8 cellular contexts compared by ENCODE assay signal in the genomic region with DNA sequence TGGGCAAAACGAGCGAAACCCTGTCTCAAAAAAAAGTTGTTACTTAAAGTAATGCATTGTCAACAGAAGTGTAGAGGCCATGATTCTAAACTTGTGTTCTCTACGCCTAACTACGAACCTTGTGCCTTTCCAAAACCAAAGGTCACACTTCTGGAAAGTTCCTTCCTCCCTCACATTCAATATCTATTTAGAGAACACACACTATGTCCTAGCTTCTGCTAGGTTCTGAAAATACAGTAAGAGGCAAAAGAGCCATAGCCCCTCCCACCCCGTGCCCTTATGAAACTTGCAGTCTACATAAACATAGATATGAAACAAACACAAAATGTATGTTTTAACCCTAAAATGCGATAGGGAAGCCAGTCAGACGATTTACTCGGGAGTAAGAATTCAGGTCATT. TPM values are rescaled to one million over a fixed set of nuclear protein-coding genes. Genes with fewer than 3 reads are reported as not detected.
DNase-seq lines count a peak whose midpoint lies in the region; ATAC-seq and TF ChIP-seq lines count a peak whose summit lies in the region.

No MANE protein-coding gene starts in this region.

- no peaks in the 10 kb centered on the region for H3K36me3 ChIP-seq in BE2C
- no peaks in the 10 kb centered on the region for H3K36me3 ChIP-seq in HCT116 (ENCODE audit: control insufficient read depth in 1 of 2, insufficient read depth in 2 of 2, low read length in 2 of 2)
- H3K36me3 ChIP-seq in iPS-15b (ENCODE audit: control insufficient read depth, insufficient read depth, low read length) = no peaks in the 10 kb centered on the region
- no peaks in the 10 kb centered on the region for H3K36me3 ChIP-seq in stomach

- no peak for ATAC-seq in HCT116

- no peaks in the 10 kb centered on the region for H3K79me2 ChIP-seq in HCT116 (ENCODE audit: insufficient read depth, low read length)

- DNase-seq in BE2C (no peak), HCT116 (ENCODE audit: low read depth, low spot score) (no peak), stomach (no peak), NCI-H1930 (lab: John Stamatoyannopoulos, UW) (no peak), dedifferentiated amniotic fluid mesenchymal stem cell (ENCODE audit: extremely low spot score) (no peak), NK-92 (lab: John Stamatoyannopoulos, UW; ENCODE audit: unreplicated experiment) (no peak)
- no peak for DNase-seq in activated T-helper 1 cell treated with anti-CD3 and anti-CD28 coated beads, Interleukin-12 subunit alpha, Interleukin-12 subunit beta, Interleukin-2, Interleukin-4 antibody, amounts not matched to agents 30 ng/mL and 10 ng/mL and 1 ng/mL, durations not matched to agents 14 hours and 24 hours and 36 hours (ENCODE audit: low spot score)

- no peak for TF ChIP-seq RAD21 in HCT116 (IDR thresholded peaks at IDR 0.05; ENCODE audit: low read depth)

- H3K4me1 ChIP-seq in BE2C (no peaks in the 10 kb centered on the region), HCT116 (ENCODE audit: control insufficient read depth in 1 of 2, insufficient read depth in 2 of 2, low read length in 2 of 2) (peaks cover 0 to 8% of the 10 kb centered on the region in 2 experiments; a peak in 2 of 4 replicates), iPS-15b (ENCODE audit: control insufficient read depth, insufficient read depth, low read length) (no peaks in the 10 kb centered on the region), stomach (peaks cover 13 to 27% (median 22%) of the 10 kb centered on the region in 4 donors)

- intact Hi-C loops in HCT116 (cut with micrococcal nuclease) (no loop called here), stomach (cut with DNase I; ENCODE audit: low total_unique reads) (loop anchor here (5.0 kb wide), 1 partner anchor 512 kb away; no protein-coding TSS in a partner anchor)
- intact Hi-C loops in activated T-helper 1 cell treated with anti-CD3 and anti-CD28 coated beads, Interleukin-12 subunit alpha, Interleukin-12 subunit beta, Interleukin-2, Interleukin-4 antibody, amounts not matched to agents 30 ng/mL and 10 ng/mL and 1 ng/mL, durations not matched to agents 14 hours and 24 hours and 36 hours (cut with micrococcal nuclease) = loop anchor here (1.0 to 10.0 kb wide), 8 partner anchors 36 to 1435 kb away; a partner anchor contains a TSS

- H3K4me3 ChIP-seq in BE2C (ENCODE audit: low read depth, low read length) = peak overlapping the region; percentile 60
- H3K4me3 ChIP-seq in HCT116 (replicated peaks in 1 of 2; ENCODE audit: low read depth in 1 of 2, low read length in 2 of 2) = no peak overlapping the region
- H3K4me3 ChIP-seq in iPS-15b (ENCODE audit: low read depth, low read length) = peak overlapping the region; percentile 64
- peak overlapping the region; percentile 63 to 85 (median 71) for H3K4me3 ChIP-seq in stomach

- no peak for TF ChIP-seq POLR2A in HCT116 (IDR thresholded peaks at IDR 0.05; ENCODE audit: borderline replicate concordance, extremely low read depth, insufficient read depth, insufficient read length)
- no peak for TF ChIP-seq POLR2A in stomach (IDR thresholded peaks at IDR 0.05)

- H4K20me1 ChIP-seq in HCT116 (ENCODE audit: insufficient read depth) = no peaks in the 10 kb centered on the region

- RAD21 ChIA-PET in HCT116 (lab: Charles Lee; ENCODE audit: low non-redundant PET in 1 of 2, low total read pairs in 2 of 2, uncharacterized antibody in 2 of 2, unreplicated experiment in 2 of 2) = interaction anchor here in 1 of 2 experiments (0.8 to 1.4 kb wide), 2 partner anchors 311 to 513 kb away, joined by 3 to 20 read pairs; no protein-coding TSS in a partner anchor

- TF ChIP-seq CTCF in BE2C (IDR thresholded peaks at IDR 0.05; ENCODE audit: low read depth, low read length) (no peak), HCT116 (IDR thresholded peaks at IDR 0.05 in 2 of 3, conservative IDR thresholded peaks at IDR 0.05 in 1 of 3; ENCODE audit: borderline replicate concordance in 1 of 3, insufficient read depth in 1 of 3, low read depth in 2 of 3, low read length in 2 of 3) (no peak), stomach (IDR thresholded peaks at IDR 0.05) (no peak)

- H3K27me3 ChIP-seq in BE2C (no peaks in the 10 kb centered on the region; the same call in 1 of the 2 replicates), HCT116 (ENCODE audit: insufficient read depth, low read length) (no peaks in the 10 kb centered on the region), iPS-15b (ENCODE audit: control insufficient read depth, insufficient read depth, low read length) (peaks cover 5% of the 10 kb centered on the region), stomach (no peaks in the 10 kb centered on the region)

- H3K27ac ChIP-seq in HCT116 (ENCODE audit: low read depth, low read length) (no peak overlapping the region), stomach (peak overlapping the region; percentile 78 to 89 (median 87))

- H3K9me3 ChIP-seq in BE2C = no peaks in the 10 kb centered on the region
- no peaks in the 10 kb centered on the region for H3K9me3 ChIP-seq in HCT116 (ENCODE audit: control insufficient read depth in 1 of 2, insufficient read depth in 1 of 2, low read depth in 1 of 2, low read length in 2 of 2)
- no peaks in the 10 kb centered on the region for H3K9me3 ChIP-seq in iPS-15b (ENCODE audit: control insufficient read depth, insufficient read depth, low read length)
- H3K9me3 ChIP-seq in stomach = no peaks in the 10 kb centered on the region

- H2AFZ ChIP-seq in HCT116 (ENCODE audit: low read depth, low read length, poor library complexity, severe bottlenecking) = no peak overlapping the region

- H3K9me3 Mint-ChIP-seq in activated T-helper 1 cell treated with anti-CD3 and anti-CD28 coated beads, Interleukin-12 subunit alpha, Interleukin-12 subunit beta, Interleukin-2, Interleukin-4 antibody, amounts not matched to agents 30 ng/mL and 10 ng/mL and 1 ng/mL, durations not matched to agents 14 hours and 24 hours and 36 hours = no peaks in the 10 kb centered on the region

- CTCF ChIA-PET in HCT116 (lab: Charles Lee) = interaction anchor here (1.4 to 5.5 kb wide), 6 partner anchors 11 to 687 kb away, joined by 5 to 110 read pairs (median 18); no protein-coding TSS in a partner anchor

- 25 to 33% (median 26%) methylated on average over 8 of the region's 8 CpGs for WGBS in stomach, 5 donors

- H3K9me2 ChIP-seq in HCT116 (ENCODE audit: insufficient read depth) = no peaks in the 10 kb centered on the region

- H3K9ac ChIP-seq in HCT116 (ENCODE audit: low read length) (no peak overlapping the region), iPS-15b (ENCODE audit: low read depth, low read length) (no peak overlapping the region)

- TF ChIP-seq EP300 in stomach (IDR thresholded peaks at IDR 0.05) = no peak

- peak overlapping the region; percentile 86 for H3K4me3 Mint-ChIP-seq in activated T-helper 1 cell treated with anti-CD3 and anti-CD28 coated beads, Interleukin-12 subunit alpha, Interleukin-12 subunit beta, Interleukin-2, Interleukin-4 antibody, amounts not matched to agents 30 ng/mL and 10 ng/mL and 1 ng/mL, durations not matched to agents 14 hours and 24 hours and 36 hours

- H3K4me2 ChIP-seq in HCT116 (ENCODE audit: low read length) = peak overlapping the region; percentile 55; the same call in 1 of the 2 replicates

- POLR2A ChIA-PET in HCT116 (lab: Charles Lee) = interaction anchor here (1.7 kb wide), 1 partner anchor 513 kb away, joined by 5 read pairs; no protein-coding TSS in a partner anchor

- H3K36me3 Mint-ChIP-seq in activated T-helper 1 cell treated with anti-CD3 and anti-CD28 coated beads, Interleukin-12 subunit alpha, Interleukin-12 subunit beta, Interleukin-2, Interleukin-4 antibody, amounts not matched to agents 30 ng/mL and 10 ng/mL and 1 ng/mL, durations not matched to agents 14 hours and 24 hours and 36 hours (ENCODE audit: low read depth) = no peaks in the 10 kb centered on the region

- H3K27me3 Mint-ChIP-seq in activated T-helper 1 cell treated with anti-CD3 and anti-CD28 coated beads, Interleukin-12 subunit alpha, Interleukin-12 subunit beta, Interleukin-2, Interleukin-4 antibody, amounts not matched to agents 30 ng/mL and 10 ng/mL and 1 ng/mL, durations not matched to agents 14 hours and 24 hours and 36 hours (ENCODE audit: insufficient read depth) = no peaks in the 10 kb centered on the region

- H3K4me1 Mint-ChIP-seq in activated T-helper 1 cell treated with anti-CD3 and anti-CD28 coated beads, Interleukin-12 subunit alpha, Interleukin-12 subunit beta, Interleukin-2, Interleukin-4 antibody, amounts not matched to agents 30 ng/mL and 10 ng/mL and 1 ng/mL, durations not matched to agents 14 hours and 24 hours and 36 hours (ENCODE audit: low read depth) = peaks cover 25% of the 10 kb centered on the region

- no TSS peak for BruUV-seq in HCT116 (replicated peaks; lab: Mats Ljungman, UMichigan)

- H3K27ac Mint-ChIP-seq in activated T-helper 1 cell treated with anti-CD3 and anti-CD28 coated beads, Interleukin-12 subunit alpha, Interleukin-12 subunit beta, Interleukin-2, Interleukin-4 antibody, amounts not matched to agents 30 ng/mL and 10 ng/mL and 1 ng/mL, durations not matched to agents 14 hours and 24 hours and 36 hours = peak overlapping the region; percentile 97

TF ChIP-seq in HCT116, 20 proteins besides CTCF, POLR2A, EP300 and RAD21 (continues in another document):
- TF ChIP-seq ZFX (IDR thresholded peaks at IDR 0.05) = no peak
- TF ChIP-seq JUND (IDR thresholded peaks at IDR 0.05) = no peak
- TF ChIP-seq SIN3A (IDR thresholded peaks at IDR 0.05; ENCODE audit: low read depth) = no peak
- TF ChIP-seq SRF (IDR thresholded peaks at IDR 0.05; ENCODE audit: low read depth) = no peak

RNA-seq across cellular contexts. Expression of a gene that starts 36.4 kb away (rescaled TPM):
- 30.5 TPM for polyA plus RNA-seq in BE2C (2012; ENCODE audit: insufficient read depth, insufficient read length, low read depth)
- 33.2 TPM for total RNA-seq in HCT116 (2021; ENCODE audit: unreplicated experiment)
- 17.9 and 24.8 TPM in 2 replicates for polyA plus RNA-seq in HCT116 (2012)
- 53.2 and 54.9 TPM in 2 replicates for total RNA-seq in activated T-helper 1 cell treated with anti-CD3 and anti-CD28 coated beads, Interleukin-12 subunit alpha, Interleukin-12 subunit beta, Interleukin-2, Interleukin-4 antibody, amounts not matched to agents 30 ng/mL and 10 ng/mL and 1 ng/mL, durations not matched to agents 14 hours and 24 hours and 36 hours
- 10 to 100 TPM in 4 of 5 donors, 1 to 10 TPM in 1; 5.2 to 27.7 (median 25.1) TPM for total RNA-seq in stomach
- 10 to 100 TPM in 1 of 3 donors, 1 to 10 TPM in 2; 7.8 to 16.0 (median 9.2) TPM for polyA plus RNA-seq in stomach

Comparison
In these comparisons a context has a peak if more than half of its experiments do, and no peak if none do; other contexts are left out.
1. H3K4me3 ChIP-seq: peak in BE2C (single experiment), iPS-15b (single experiment) and stomach (4 of 4); none in HCT116 (0 of 2).